ENCODE assay signal across 18 cellular contexts in the genomic region with DNA sequence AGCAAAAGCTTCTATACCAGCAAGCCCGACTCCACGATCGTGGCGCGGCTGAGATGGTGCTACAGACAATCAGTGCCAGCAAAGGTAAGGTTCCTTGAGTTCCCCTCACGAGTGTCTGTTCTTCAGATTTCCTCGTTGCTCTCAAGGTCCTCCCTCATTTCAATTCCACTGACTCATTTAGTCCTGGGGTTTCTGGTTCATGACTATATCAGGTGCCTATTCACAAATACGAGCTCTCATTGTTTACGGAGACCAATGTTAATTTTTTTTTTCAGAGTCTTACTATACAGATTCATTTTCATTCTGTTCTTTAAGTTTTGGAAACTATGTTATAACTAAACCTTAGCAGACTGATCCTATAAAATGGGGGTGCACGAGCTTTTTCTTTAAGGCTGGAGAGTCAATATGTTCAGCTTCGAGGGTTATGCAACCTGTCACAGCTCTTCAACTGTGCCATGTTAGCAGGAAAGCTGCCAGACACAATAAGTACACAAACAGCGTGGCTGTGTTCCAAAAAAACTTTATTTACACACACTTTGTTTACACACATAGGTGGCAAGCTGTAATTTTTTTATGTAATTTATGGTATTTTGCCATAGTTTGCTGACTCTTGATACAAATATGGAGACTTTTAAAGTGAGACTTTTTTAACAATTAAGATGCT.
"Had no signal": no experiment of that assay in that cellular context is flagged by ENCODE, and none has a peak within 500 bp of the region (broad histone marks: within the 10 kb centered on the region; RNA-seq: fewer than 3 reads in every experiment).

No MANE protein-coding gene starts in this region.

- H3K27ac ChIP-seq: heart left ventricle, lower lobe of right lung, tibial artery, uterus had no signal

- H3K4me1 ChIP-seq: lower lobe of right lung, tibial artery, uterus had no signal

- H3K9me3 Mint-ChIP-seq: activated CD4-positive, alpha-beta T cell treated with anti-CD3 and anti-CD28 coated beads, Interleukin-2, amount 10 ng/mL, durations not matched to agents 7 days and 5 days; activated T-helper 17 cell treated with anti-CD3 and anti-CD28 coated beads, Interleukin-2, amount 50 U/mL, for 72 hours; central memory CD8-positive, alpha-beta T cell; mesothelial cell of epicardium had no signal

- ATAC-seq: activated T-helper 17 cell treated with anti-CD3 and anti-CD28 coated beads, Interleukin-2, amount 50 U/mL, for 72 hours; lower lobe of right lung; right cardiac atrium had no signal

- H3K4me3 ChIP-seq: heart left ventricle, lower lobe of right lung, tibial artery, uterus had no signal

- DNase-seq: activated B cell treated with CpG ODN at 0.5 μM for 24 hours; activated CD4-positive, alpha-beta T cell treated with anti-CD3 and anti-CD28 coated beads, Interleukin-2, amount 10 ng/mL, durations not matched to agents 7 days and 5 days; activated CD8-positive, alpha-beta memory T cell treated with anti-CD3 and anti-CD28 coated beads for 24 hours; activated naive CD4-positive, alpha-beta T cell treated with anti-CD3 and anti-CD28 coated beads, Interleukin-2, amount 10 ng/mL, durations not matched to agents 7 days and 5 days; activated T-cell treated with anti-CD3 and anti-CD28 coated beads for 4 hours; cortex of kidney; effector CD8-positive, alpha-beta T cell; foreskin melanocyte; heart left ventricle; lower lobe of right lung; tibial artery; uterus had no signal

- H3K27ac Mint-ChIP-seq: activated B cell treated with CpG ODN at 0.5 μM for 24 hours; activated CD4-positive, alpha-beta T cell treated with anti-CD3 and anti-CD28 coated beads, Interleukin-2, amount 10 ng/mL, durations not matched to agents 7 days and 5 days; activated naive CD4-positive, alpha-beta T cell treated with anti-CD3 and anti-CD28 coated beads, Interleukin-2, amount 10 ng/mL, durations not matched to agents 7 days and 5 days; activated T-helper 17 cell treated with anti-CD3 and anti-CD28 coated beads, Interleukin-2, amount 50 U/mL, for 72 hours; mesothelial cell of epicardium; progenitor cell of endocrine pancreas; stimulated activated effector memory CD8-positive, alpha-beta T cell treated with anti-CD3 and anti-CD28 coated beads, Interleukin-12 subunit alpha, Interleukin-12 subunit beta, amount 100 ng/mL, for 72 hours had no signal

- H3K4me1 Mint-ChIP-seq: activated B cell treated with CpG ODN at 0.5 μM for 24 hours; activated CD4-positive, alpha-beta T cell treated with anti-CD3 and anti-CD28 coated beads, Interleukin-2, amount 10 ng/mL, durations not matched to agents 7 days and 5 days; activated naive CD4-positive, alpha-beta T cell treated with anti-CD3 and anti-CD28 coated beads, Interleukin-2, amount 10 ng/mL, durations not matched to agents 7 days and 5 days; activated T-helper 17 cell treated with anti-CD3 and anti-CD28 coated beads, Interleukin-2, amount 50 U/mL, for 72 hours had no signal

- H3K36me3 ChIP-seq: lower lobe of right lung, uterus had no signal

- H3K4me3 Mint-ChIP-seq: activated B cell treated with CpG ODN at 0.5 μM for 24 hours; activated CD4-positive, alpha-beta T cell treated with anti-CD3 and anti-CD28 coated beads, Interleukin-2, amount 10 ng/mL, durations not matched to agents 7 days and 5 days; activated naive CD4-positive, alpha-beta T cell treated with anti-CD3 and anti-CD28 coated beads, Interleukin-2, amount 10 ng/mL, durations not matched to agents 7 days and 5 days; activated T-helper 17 cell treated with anti-CD3 and anti-CD28 coated beads, Interleukin-2, amount 50 U/mL, for 72 hours; central memory CD8-positive, alpha-beta T cell; mesothelial cell of epicardium; stimulated activated effector memory CD8-positive, alpha-beta T cell treated with anti-CD3 and anti-CD28 coated beads, Interleukin-12 subunit alpha, Interleukin-12 subunit beta, amount 100 ng/mL, for 72 hours had no signal

- H3K27me3 Mint-ChIP-seq: activated B cell treated with CpG ODN at 0.5 μM for 24 hours; activated CD4-positive, alpha-beta T cell treated with anti-CD3 and anti-CD28 coated beads, Interleukin-2, amount 10 ng/mL, durations not matched to agents 7 days and 5 days; activated naive CD4-positive, alpha-beta T cell treated with anti-CD3 and anti-CD28 coated beads, Interleukin-2, amount 10 ng/mL, durations not matched to agents 7 days and 5 days; activated T-helper 17 cell treated with anti-CD3 and anti-CD28 coated beads, Interleukin-2, amount 50 U/mL, for 72 hours; central memory CD8-positive, alpha-beta T cell; progenitor cell of endocrine pancreas had no signal

- H3K27me3 ChIP-seq: heart left ventricle, tibial artery, uterus had no signal

- H3K36me3 Mint-ChIP-seq: activated naive CD4-positive, alpha-beta T cell treated with anti-CD3 and anti-CD28 coated beads, Interleukin-2, amount 10 ng/mL, durations not matched to agents 7 days and 5 days; mesothelial cell of epicardium; stimulated activated effector memory CD8-positive, alpha-beta T cell treated with anti-CD3 and anti-CD28 coated beads, Interleukin-12 subunit alpha, Interleukin-12 subunit beta, amount 100 ng/mL, for 72 hours had no signal

- H3K9me3 ChIP-seq: heart left ventricle, lower lobe of right lung, tibial artery, uterus had no signal
